11 cellular contexts compared by ENCODE assay signal in the genomic region with DNA sequence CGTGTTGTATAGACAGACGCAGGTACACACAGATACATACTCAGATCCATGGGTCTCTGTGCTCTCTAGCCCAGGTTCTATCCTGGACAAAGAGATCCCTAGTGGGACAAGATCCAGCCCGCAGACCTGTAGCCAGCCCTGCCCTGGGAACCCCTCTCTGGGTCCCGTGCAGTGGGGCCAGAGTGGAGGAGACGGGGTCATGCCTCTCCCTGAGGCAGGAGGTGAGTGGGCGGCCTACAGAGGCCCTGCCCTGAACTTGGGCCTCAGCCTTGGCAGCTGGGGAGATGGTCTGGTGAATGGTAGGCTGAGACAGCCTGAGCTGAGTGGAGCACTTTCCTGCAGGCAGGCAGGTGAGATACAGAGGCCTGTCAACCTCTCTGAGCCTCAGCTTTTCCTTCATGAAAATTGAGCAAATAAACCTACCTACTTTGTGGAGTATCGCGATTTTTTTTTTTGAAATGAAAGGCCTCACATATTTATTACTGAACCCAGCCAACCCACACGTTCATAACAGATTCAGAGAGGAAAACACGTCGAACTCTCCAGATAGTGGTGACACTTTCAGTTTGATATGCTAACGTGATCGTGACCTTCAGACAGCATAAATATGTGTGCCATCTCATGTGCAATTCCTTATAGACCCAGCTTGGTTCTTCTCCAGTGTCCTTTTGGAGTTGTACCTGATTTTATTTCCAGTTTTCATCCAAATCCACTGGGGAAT. TPM values are rescaled to one million over a fixed set of nuclear protein-coding genes. Genes with fewer than 3 reads are reported as not detected.
DNase-seq lines count a peak whose midpoint lies in the region; ATAC-seq, FAIRE-seq and TF ChIP-seq lines count a peak whose summit lies in the region.
"Had no signal": no experiment of that assay in that cellular context is flagged by ENCODE, and none has a peak within 500 bp of the region (broad histone marks: within the 10 kb centered on the region; RNA-seq: fewer than 3 reads in every experiment).

No MANE protein-coding gene starts in this region.

- H3K4me1 Mint-ChIP-seq in activated naive CD4-positive, alpha-beta T cell treated with anti-CD3 and anti-CD28 coated beads, Interleukin-2, amount 10 ng/mL, durations not matched to agents 7 days and 5 days: peaks cover 68% of the 10 kb centered on the region
- peaks cover 28 to 50% (median 44%) of the 10 kb centered on the region in 7 donors for H3K4me1 Mint-ChIP-seq in naive thymus-derived CD4-positive, alpha-beta T cell

- no peak for TF ChIP-seq POLR2A in suprapubic skin (IDR thresholded peaks at IDR 0.05)

- peak overlapping the region; percentile 74 for H3K27ac ChIP-seq in naive thymus-derived CD4-positive, alpha-beta T cell (ENCODE audit: low read depth, low read length)
- peak overlapping the region; percentile 60 for H3K27ac ChIP-seq in suprapubic skin

- no peak for ATAC-seq in naive thymus-derived CD4-positive, alpha-beta T cell

- H3K27ac Mint-ChIP-seq in activated naive CD4-positive, alpha-beta T cell treated with anti-CD3 and anti-CD28 coated beads, Interleukin-2, amount 10 ng/mL, durations not matched to agents 7 days and 5 days: peak overlapping the region; percentile 95
- H3K27ac Mint-ChIP-seq in naive thymus-derived CD4-positive, alpha-beta T cell: peak overlapping the region; percentile 85 to 96 (median 90)

- peaks cover 16% of the 10 kb centered on the region for H3K36me3 Mint-ChIP-seq in activated naive CD4-positive, alpha-beta T cell treated with anti-CD3 and anti-CD28 coated beads, Interleukin-2, amount 10 ng/mL, durations not matched to agents 7 days and 5 days
- peaks cover 0 to 12% (median 0%) of the 10 kb centered on the region in 5 donors for H3K36me3 Mint-ChIP-seq in naive thymus-derived CD4-positive, alpha-beta T cell

- peaks cover 0 to 11% (median 0%) of the 10 kb centered on the region in 3 experiments for H3K36me3 ChIP-seq in naive thymus-derived CD4-positive, alpha-beta T cell (ENCODE audit: control insufficient read depth in 2 of 3, insufficient read depth in 3 of 3, low read length in 3 of 3)
- H3K36me3 ChIP-seq in suprapubic skin: no peaks in the 10 kb centered on the region

- H3K4me3 Mint-ChIP-seq in activated naive CD4-positive, alpha-beta T cell treated with anti-CD3 and anti-CD28 coated beads, Interleukin-2, amount 10 ng/mL, durations not matched to agents 7 days and 5 days: peak overlapping the region; percentile 11
- H3K4me3 Mint-ChIP-seq in naive thymus-derived CD4-positive, alpha-beta T cell: peak overlapping the region; percentile 20 to 72 (median 44)

- no peak for FAIRE-seq in urothelium cell line (lab: Jason Lieb, UNC)
- FAIRE-seq: A204.1 had no signal

- intact Hi-C loops in naive thymus-derived CD4-positive, alpha-beta T cell (cut with micrococcal nuclease): no loop called here

- no peak for TF ChIP-seq CTCF in suprapubic skin (IDR thresholded peaks at IDR 0.05)

- H3K4me1 ChIP-seq in naive thymus-derived CD4-positive, alpha-beta T cell (ENCODE audit: control insufficient read depth in 2 of 2, insufficient read depth in 2 of 2, low read length in 2 of 2): peaks cover 21 to 33% of the 10 kb centered on the region in 2 donors
- H3K4me1 ChIP-seq in suprapubic skin: peaks cover 43% of the 10 kb centered on the region

- no peak for TF ChIP-seq EP300 in suprapubic skin (IDR thresholded peaks at IDR 0.05)

- POLR2A ChIA-PET in naive thymus-derived CD4-positive, alpha-beta T cell (lab: Charles Lee): interaction anchor here (0.6 to 5.4 kb wide), 10 partner anchors 8 to 245 kb away, joined by 3 to 47 read pairs (median 4); a partner anchor contains a TSS

- H3K27me3 ChIP-seq in naive thymus-derived CD4-positive, alpha-beta T cell (ENCODE audit: control insufficient read depth in 2 of 2, insufficient read depth in 2 of 2, low read length in 2 of 2): no peaks in the 10 kb centered on the region
- H3K27me3 ChIP-seq in suprapubic skin: no peaks in the 10 kb centered on the region

- no peaks in the 10 kb centered on the region for H3K9me3 ChIP-seq in naive thymus-derived CD4-positive, alpha-beta T cell (ENCODE audit: control insufficient read depth in 2 of 3, low read length in 3 of 3)
- H3K9me3 ChIP-seq in suprapubic skin: no peaks in the 10 kb centered on the region

- 62% methylated on average over 12 of the region's 13 CpGs for WGBS in suprapubic skin

- no peaks in the 10 kb centered on the region for H3K9me3 Mint-ChIP-seq in activated naive CD4-positive, alpha-beta T cell treated with anti-CD3 and anti-CD28 coated beads, Interleukin-2, amount 10 ng/mL, durations not matched to agents 7 days and 5 days
- H3K9me3 Mint-ChIP-seq in naive thymus-derived CD4-positive, alpha-beta T cell: peaks cover 0 to 14% (median 0%) of the 10 kb centered on the region in 11 donors

- peak overlapping the region; percentile 8 for H3K4me3 ChIP-seq in naive thymus-derived CD4-positive, alpha-beta T cell (ENCODE audit: low read length)
- no peak overlapping the region for H3K4me3 ChIP-seq in suprapubic skin

- peak; percentile 58 for DNase-seq in activated CD4-positive, CD25-positive, alpha-beta regulatory T cell treated with anti-CD3 and anti-CD28 coated beads, Interleukin-2, amount 50 U/mL, for 72 hours
- DNase-seq in activated CD4-positive, CD25-positive, alpha-beta regulatory T cell (lab: John Stamatoyannopoulos, UW): no peak
- peak; percentile 55 for DNase-seq in activated naive CD4-positive, alpha-beta T cell treated with anti-CD3 and anti-CD28 coated beads, Interleukin-2, amount 10 ng/mL, durations not matched to agents 7 days and 5 days
- peak in 4 of 9 donors; percentile 22 to 71 (median 34) for DNase-seq in naive thymus-derived CD4-positive, alpha-beta T cell
- DNase-seq in suprapubic skin (ENCODE audit: low spot score in 2 of 2): no peak
- no peak for DNase-seq in cerebellar nuclear complex (lab: John Stamatoyannopoulos, UW)
- no peak for DNase-seq in nucleus accumbens (lab: John Stamatoyannopoulos, UW)
- no peak for DNase-seq in urothelium cell line (ENCODE audit: low spot score)
- DNase-seq: midbrain, NCI-H1105 had no signal

- CTCF ChIA-PET in activated naive CD4-positive, alpha-beta T cell treated with anti-CD3 and anti-CD28 coated beads, Interleukin-2, amount 10 ng/mL, durations not matched to agents 7 days and 5 days (lab: Charles Lee): interaction anchor here (0.9 to 1.7 kb wide), 4 partner anchors 7 to 37 kb away, joined by 3 to 4 read pairs (median 4); a partner anchor contains a TSS
- CTCF ChIA-PET in naive thymus-derived CD4-positive, alpha-beta T cell (lab: Charles Lee): interaction anchor here (1.6 kb wide), 1 partner anchor 31 kb away, joined by 3 read pairs; no protein-coding TSS in a partner anchor

- H3K27me3 Mint-ChIP-seq in activated naive CD4-positive, alpha-beta T cell treated with anti-CD3 and anti-CD28 coated beads, Interleukin-2, amount 10 ng/mL, durations not matched to agents 7 days and 5 days: no peaks in the 10 kb centered on the region
- H3K27me3 Mint-ChIP-seq in naive thymus-derived CD4-positive, alpha-beta T cell: peaks cover 0 to 3% (median 0%) of the 10 kb centered on the region in 5 donors

RNA-seq across cellular contexts. Expression of a gene that starts 3.4 kb away (rescaled TPM):
- 1,000 to 10,000 TPM in 2 of 5 experiments, 100 to 1,000 TPM in 3; 196 to 1,360 (median 279) TPM for total RNA-seq in naive thymus-derived CD4-positive, alpha-beta T cell
- polyA plus RNA-seq in naive thymus-derived CD4-positive, alpha-beta T cell: 10 to 100 TPM; 29.0 to 67.3 TPM
- total RNA-seq in suprapubic skin: 100 to 1,000 TPM; 330 to 579 (median 396) TPM

RNA-seq across cellular contexts. Expression of a gene that starts 10.6 kb away (rescaled TPM):
- 10 to 100 TPM in 2 of 5 experiments, 1 to 10 TPM in 3; 4.7 to 28.3 (median 9.1) TPM for total RNA-seq in naive thymus-derived CD4-positive, alpha-beta T cell
- under 1 TPM; 0.19 to 0.24 TPM for polyA plus RNA-seq in naive thymus-derived CD4-positive, alpha-beta T cell
- 10 to 100 TPM in 3 of 4 donors, 1 to 10 TPM in 1; 8.1 to 27.6 (median 13.6) TPM for total RNA-seq in suprapubic skin

RNA-seq across cellular contexts. Expression of a gene that starts 38.0 kb away (rescaled TPM):
- total RNA-seq in naive thymus-derived CD4-positive, alpha-beta T cell: 100 to 1,000 TPM in 1 of 5 experiments, 10 to 100 TPM in 4; 45.3 to 131 (median 56.2) TPM
- 100 to 1,000 TPM; 123 to 163 TPM for polyA plus RNA-seq in naive thymus-derived CD4-positive, alpha-beta T cell
- 100 to 1,000 TPM in 2 of 4 donors, 10 to 100 TPM in 2; 53.1 to 115 (median 103) TPM for total RNA-seq in suprapubic skin

RNA-seq across cellular contexts. Expression of a gene that starts 55.5 kb away (rescaled TPM):
- 10 to 100 TPM; 26.6 to 57.1 (median 43.8) TPM for total RNA-seq in naive thymus-derived CD4-positive, alpha-beta T cell
- polyA plus RNA-seq in naive thymus-derived CD4-positive, alpha-beta T cell: 10 to 100 TPM in 1 of 2 donors, 1 to 10 TPM in 1; 9.4 to 11.1 TPM
- 1 to 10 TPM; 4.6 to 8.0 (median 7.6) TPM for total RNA-seq in suprapubic skin

RNA-seq across cellular contexts. Expression of a gene that starts 58.6 kb away (rescaled TPM):
- not detected for total RNA-seq in naive thymus-derived CD4-positive, alpha-beta T cell
- not detected for polyA plus RNA-seq in naive thymus-derived CD4-positive, alpha-beta T cell
- 1 to 10 TPM in 1 of 4 donors, under 1 TPM in 1, not detected in 2; 0.47 to 2.0 TPM for total RNA-seq in suprapubic skin

Comparison
In these comparisons a context has a peak if more than half of its experiments do, and no peak if none do; other contexts are left out.
1. DNase-seq: peak in activated CD4-positive, CD25-positive, alpha-beta regulatory T cell treated with anti-CD3 and anti-CD28 coated beads, Interleukin-2, amount 50 U/mL, for 72 hours (single experiment) and activated naive CD4-positive, alpha-beta T cell treated with anti-CD3 and anti-CD28 coated beads, Interleukin-2, amount 10 ng/mL, durations not matched to agents 7 days and 5 days (single experiment); none in activated CD4-positive, CD25-positive, alpha-beta regulatory T cell (0 of 4), suprapubic skin (0 of 2), cerebellar nuclear complex (0 of 2), nucleus accumbens (0 of 56) and urothelium cell line (single experiment).